In genomic region chr3:24192004-24192403, GRCh38 we compare ENCODE assay signal across 16 cellular contexts.
"Had no signal": no experiment of that assay in that cellular context is flagged by ENCODE, and none has a peak within 500 bp of the region (broad histone marks: within the 10 kb centered on the region; RNA-seq: fewer than 3 reads in every experiment).

No MANE protein-coding gene starts in this region.

- H2AFZ ChIP-seq: parathyroid adenoma had no signal

- H3K9ac ChIP-seq: parathyroid adenoma had no signal

- H3K4me2 ChIP-seq: smooth muscle cell had no signal

- DNase-seq: activated B cell treated with CpG ODN at 0.5 μM for 24 hours; activated CD4-positive, alpha-beta T cell treated with anti-CD3 and anti-CD28 coated beads, Interleukin-2, amount 10 ng/mL, durations not matched to agents 24 days and 14 days; activated naive CD4-positive, alpha-beta T cell treated with anti-CD3 and anti-CD28 coated beads, Interleukin-2, amount 50 U/mL, for 16 hours; adrenal gland; cortex of kidney; effector CD8-positive, alpha-beta T cell; foreskin melanocyte; heart left ventricle; islet precursor cell; left ventricle myocardium superior; mesendoderm; retina; tibial artery; uterus had no signal

- H3K4me3 ChIP-seq: adrenal gland, heart left ventricle, smooth muscle cell, tibial artery, uterus had no signal

- H3K27ac ChIP-seq: adrenal gland, heart left ventricle, parathyroid adenoma, tibial artery, uterus had no signal

- H3K9me3 ChIP-seq: adrenal gland, heart left ventricle, tibial artery, uterus had no signal

- ATAC-seq: heart left ventricle, left ventricle myocardium superior had no signal

- H3K79me2 ChIP-seq: parathyroid adenoma had no signal

- H3K4me1 ChIP-seq: adrenal gland, parathyroid adenoma, uterus had no signal

- H3K36me3 ChIP-seq: adrenal gland, heart left ventricle, tibial artery, uterus had no signal

- H3K27me3 ChIP-seq: adrenal gland, heart left ventricle, tibial artery, uterus had no signal
